Comparison of ENCODE assay signal across 8 cellular contexts in genomic region chr13:79541426-79542049, GRCh38.
DNase-seq lines count a peak whose midpoint lies in the region; ATAC-seq and TF ChIP-seq lines count a peak whose summit lies in the region.

No MANE protein-coding gene starts in this region.

- no peak overlapping the region for H3K27ac ChIP-seq in VCaP
- no peak overlapping the region for H3K27ac ChIP-seq in stomach

- no peak for TF ChIP-seq EP300 in stomach (IDR thresholded peaks at IDR 0.05)

- no peaks in the 10 kb centered on the region for H3K27me3 ChIP-seq in stomach

- TF ChIP-seq CTCF in NB4 (IDR thresholded peaks at IDR 0.05; ENCODE audit: low read depth, low read length) (peak; percentile 44), VCaP (conservative IDR thresholded peaks at IDR 0.05) (peak; percentile 76), stomach (IDR thresholded peaks at IDR 0.05) (peak in 5 of 7 experiments; percentile 72 to 92 (median 83))

- H3K36me3 ChIP-seq in stomach = peaks cover 0 to 16% (median 7%) of the 10 kb centered on the region in 4 donors

- DNase-seq in NCI-H2081 (lab: John Stamatoyannopoulos, UW) = peak; percentile 20 to 52
- no peak for DNase-seq in NCI-H2081 treated with DMSO at 0.1 percent for 48 hours (lab: John Stamatoyannopoulos, UW)
- peak; percentile 14 for DNase-seq in H4 (ENCODE audit: low spot score)
- DNase-seq in NB4 (ENCODE audit: low read depth) = peak; percentile 78
- DNase-seq in left ventricle myocardium superior = no peak
- no peak for DNase-seq in stomach
- DNase-seq in stimulated activated CD4-positive, alpha-beta T cell treated with anti-CD3 and anti-CD28 coated beads, Interleukin-1b, Interleukin-23, amount 100 ng/mL, for 48 hours = no peak

- no peaks in the 10 kb centered on the region for H3K9me3 ChIP-seq in stomach

- WGBS in stomach, 5 donors = 0 to 2% (median 0%) methylated on average over 1 of the region's 1 CpG

- intact Hi-C loops in left ventricle myocardium superior (cut with micrococcal nuclease) (loop anchor here (2.0 kb wide), 1 partner anchor 117 kb away; no protein-coding TSS in a partner anchor), stomach (cut with DNase I; ENCODE audit: low total_unique reads) (no loop called here)

- ATAC-seq in left ventricle myocardium superior = peak; percentile 18

- TF ChIP-seq POLR2A in NB4 (IDR thresholded peaks at IDR 0.05; ENCODE audit: extremely low read depth, insufficient read length) = no peak
- TF ChIP-seq POLR2A in stomach (IDR thresholded peaks at IDR 0.05) = no peak

- H3K4me3 ChIP-seq in NB4 (ENCODE audit: low read depth, low read length) = no peak overlapping the region
- no peak overlapping the region for H3K4me3 ChIP-seq in stomach

- H3K4me1 ChIP-seq in stomach = no peaks in the 10 kb centered on the region

Comparison
In these comparisons a context has a peak if more than half of its experiments do, and no peak if none do; other contexts are left out.
1. DNase-seq: peak in NCI-H2081 (2 of 2), H4 (single experiment) and NB4 (single experiment); none in NCI-H2081 treated with DMSO at 0.1 percent for 48 hours (single experiment), left ventricle myocardium superior (single experiment), stomach (single experiment) and stimulated activated CD4-positive, alpha-beta T cell treated with anti-CD3 and anti-CD28 coated beads, Interleukin-1b, Interleukin-23, amount 100 ng/mL, for 48 hours (single experiment).
2. Peak in every context shown above with its lines, with median percentiles within 50 percentile points of each other: CTCF ChIP-seq.